ENCODE assay signal across 27 cellular contexts in the genomic region with DNA sequence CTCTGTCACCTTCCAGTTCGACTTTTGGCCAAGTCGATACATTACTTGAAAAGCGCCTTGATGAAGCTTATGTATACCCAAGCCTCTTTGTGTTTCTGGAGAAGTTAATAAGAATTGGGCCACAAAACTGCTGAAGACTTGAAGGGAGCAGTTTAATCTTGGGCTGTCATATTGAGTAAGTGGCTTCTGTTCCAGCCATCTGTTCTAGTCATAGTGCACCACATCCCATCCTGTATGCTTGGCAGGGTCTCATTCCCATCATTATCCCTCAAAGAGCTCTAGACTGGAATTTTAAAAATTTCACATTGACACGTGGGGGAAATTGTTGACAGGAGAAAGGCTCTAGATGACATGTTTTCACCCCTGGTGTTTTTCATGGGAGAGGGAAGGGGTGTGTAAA.
"Had no signal": no experiment of that assay in that cellular context is flagged by ENCODE, and none has a peak within 500 bp of the region (broad histone marks: within the 10 kb centered on the region; RNA-seq: fewer than 3 reads in every experiment).

No MANE protein-coding gene starts in this region.

- H3K4me3 ChIP-seq: MG63, SJSA1 had no signal

- DNase-seq: activated B cell treated with CpG ODN at 0.5 μM for 24 hours; activated CD4-positive, alpha-beta memory T cell treated with anti-CD3 and anti-CD28 coated beads for 36 hours; activated CD4-positive, alpha-beta T cell treated with anti-CD3 and anti-CD28 coated beads for 1 hour; activated CD4-positive, alpha-beta T cell treated with anti-CD3 and anti-CD28 coated beads, Interleukin-2, amount 10 ng/mL, durations not matched to agents 24 days and 14 days; activated gamma-delta T cell; activated naive CD4-positive, alpha-beta T cell treated with anti-CD3 and anti-CD28 coated beads for 36 hours; activated T-cell treated with anti-CD3 and anti-CD28 coated beads for 4 hours; activated T-cell treated with anti-CD3 and anti-CD28 coated beads, Interleukin-2, amount 50 U/mL, for 48 hours; amygdala; MG63; MV-4-11; NCI-H1092 treated with DMSO at 0.1 percent for 48 hours; NCI-H1417 treated with DMSO at 0.1 percent for 48 hours; NCI-H187; NCI-H2081; NCI-H345; NCI-H526; PC-3; SHP77; T-helper 9 cell had no signal

- H3K27ac Mint-ChIP-seq: activated B cell treated with CpG ODN at 0.5 μM for 24 hours; activated CD4-positive, alpha-beta memory T cell treated with anti-CD3 and anti-CD28 coated beads for 36 hours; activated CD4-positive, alpha-beta T cell treated with anti-CD3 and anti-CD28 coated beads, Interleukin-2, amount 10 ng/mL, durations not matched to agents 24 days and 14 days; activated naive CD4-positive, alpha-beta T cell treated with anti-CD3 and anti-CD28 coated beads for 36 hours; activated naive CD8-positive, alpha-beta T cell; activated T-helper 17 cell treated with anti-CD3 and anti-CD28 coated beads, Interleukin-2, amount 50 U/mL, for 72 hours; T-helper 1 cell treated with Interleukin-12 subunit alpha and Interleukin-12 subunit beta and Interleukin-4 antibody, amounts not matched to agents 30 μg/mL and 1 μg/mL, for 36 hours had no signal

- H3K4me1 Mint-ChIP-seq: activated B cell treated with CpG ODN at 0.5 μM for 24 hours; activated CD4-positive, alpha-beta T cell treated with anti-CD3 and anti-CD28 coated beads, Interleukin-2, amount 10 ng/mL, durations not matched to agents 24 days and 14 days; activated T-helper 17 cell treated with anti-CD3 and anti-CD28 coated beads, Interleukin-2, amount 50 U/mL, for 72 hours; brain; central memory CD8-positive, alpha-beta T cell had no signal

- H3K36me3 ChIP-seq: MG63, SJSA1 had no signal

- H3K4me1 ChIP-seq: SJSA1 had no signal

- ATAC-seq: activated T-helper 17 cell treated with anti-CD3 and anti-CD28 coated beads, Interleukin-2, amount 50 U/mL, for 72 hours; PC-3; SK-N-SH treated with all-trans-retinoic acid at 6 μM for 48 hours had no signal

- H3K27me3 ChIP-seq: MG63 had no signal

- H3K9me3 ChIP-seq: MG63, SJSA1 had no signal

- H3K36me3 Mint-ChIP-seq: activated CD4-positive, alpha-beta memory T cell treated with anti-CD3 and anti-CD28 coated beads for 36 hours; activated naive CD8-positive, alpha-beta T cell; brain had no signal

- H3K9me3 Mint-ChIP-seq: activated CD4-positive, alpha-beta memory T cell treated with anti-CD3 and anti-CD28 coated beads for 36 hours; activated CD4-positive, alpha-beta T cell treated with anti-CD3 and anti-CD28 coated beads, Interleukin-2, amount 10 ng/mL, durations not matched to agents 24 days and 14 days; activated naive CD4-positive, alpha-beta T cell treated with anti-CD3 and anti-CD28 coated beads for 36 hours; T-helper 1 cell treated with Interleukin-12 subunit alpha and Interleukin-12 subunit beta and Interleukin-4 antibody, amounts not matched to agents 30 μg/mL and 1 μg/mL, for 36 hours had no signal

- H3K27ac ChIP-seq: SJSA1 had no signal

- H3K4me3 Mint-ChIP-seq: activated B cell treated with CpG ODN at 0.5 μM for 24 hours; activated CD4-positive, alpha-beta memory T cell treated with anti-CD3 and anti-CD28 coated beads for 36 hours; activated CD4-positive, alpha-beta T cell treated with anti-CD3 and anti-CD28 coated beads, Interleukin-2, amount 10 ng/mL, durations not matched to agents 24 days and 14 days; activated naive CD4-positive, alpha-beta T cell treated with anti-CD3 and anti-CD28 coated beads for 36 hours; activated naive CD8-positive, alpha-beta T cell; activated T-helper 17 cell treated with anti-CD3 and anti-CD28 coated beads, Interleukin-2, amount 50 U/mL, for 72 hours; brain; central memory CD8-positive, alpha-beta T cell; T-helper 1 cell treated with Interleukin-12 subunit alpha and Interleukin-12 subunit beta and Interleukin-4 antibody, amounts not matched to agents 30 μg/mL and 1 μg/mL, for 36 hours had no signal
